1 cellular context compared by ENCODE assay signal in the genomic region with DNA sequence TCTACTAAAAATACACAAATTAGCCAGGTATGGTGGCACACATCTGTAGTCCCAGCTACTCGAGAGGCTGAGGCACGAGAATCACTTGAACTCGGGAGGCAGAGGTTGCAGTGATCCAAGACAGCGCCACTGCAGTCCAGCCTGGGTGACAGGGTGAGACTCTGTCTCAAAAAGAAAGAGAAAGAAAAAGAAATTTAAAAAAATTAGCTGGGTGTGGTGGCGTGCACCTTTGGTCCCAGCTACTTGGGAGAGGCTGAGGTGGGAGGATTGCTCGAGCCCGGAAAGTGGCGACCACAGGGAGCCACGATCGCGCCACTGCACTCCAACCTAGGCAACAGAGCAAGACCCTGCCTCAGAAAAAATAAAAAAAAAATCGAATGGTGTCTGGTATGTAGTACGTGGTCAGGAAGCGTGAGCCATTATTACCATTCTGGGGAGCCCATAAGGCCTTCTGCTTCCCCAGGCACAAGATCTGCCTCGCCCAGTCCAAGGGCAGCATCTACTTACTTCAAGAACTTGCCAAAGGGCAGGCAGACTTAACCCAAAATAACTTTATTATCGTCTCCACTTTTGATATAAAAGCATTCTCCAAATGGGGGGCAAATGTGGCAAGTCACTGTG.
TF ChIP-seq lines count a peak whose summit lies in the region.

No MANE protein-coding gene starts in this region.

TF ChIP-seq in GM12878, 131 proteins besides CTCF, POLR2A, EP300 and RAD21:
- TF ChIP-seq LARP7 (IDR thresholded peaks at IDR 0.05) (no peak), ZNF207 (IDR thresholded peaks at IDR 0.05; ENCODE audit: borderline replicate concordance) (no peak), NR2F1 (conservative IDR thresholded peaks at IDR 0.05) (no peak), POU2F2 (IDR thresholded peaks at IDR 0.05; ENCODE audit: borderline replicate concordance, low read depth, low read length) (no peak), SRF (IDR thresholded peaks at IDR 0.05; ENCODE audit: low read depth in 2 of 2, low read length in 2 of 2) (no peak), STAT3 (IDR thresholded peaks at IDR 0.05; ENCODE audit: low read depth, low read length) (no peak), SUZ12 (IDR thresholded peaks at IDR 0.05; ENCODE audit: unreplicated experiment) (no peak), CBX3 (IDR thresholded peaks at IDR 0.05; ENCODE audit: borderline replicate concordance, low read depth) (no peak), MTA2 (IDR thresholded peaks at IDR 0.05; ENCODE audit: low read depth) (no peak), CREB1 (IDR thresholded peaks at IDR 0.05; ENCODE audit: low read depth) (no peak), CBX5 (IDR thresholded peaks at IDR 0.05; ENCODE audit: low read depth) (no peak), GABPA (IDR thresholded peaks at IDR 0.05; ENCODE audit: low read depth) (no peak), RB1 (IDR thresholded peaks at IDR 0.05; ENCODE audit: borderline replicate concordance) (no peak)
- TF ChIP-seq, protein P1, sequence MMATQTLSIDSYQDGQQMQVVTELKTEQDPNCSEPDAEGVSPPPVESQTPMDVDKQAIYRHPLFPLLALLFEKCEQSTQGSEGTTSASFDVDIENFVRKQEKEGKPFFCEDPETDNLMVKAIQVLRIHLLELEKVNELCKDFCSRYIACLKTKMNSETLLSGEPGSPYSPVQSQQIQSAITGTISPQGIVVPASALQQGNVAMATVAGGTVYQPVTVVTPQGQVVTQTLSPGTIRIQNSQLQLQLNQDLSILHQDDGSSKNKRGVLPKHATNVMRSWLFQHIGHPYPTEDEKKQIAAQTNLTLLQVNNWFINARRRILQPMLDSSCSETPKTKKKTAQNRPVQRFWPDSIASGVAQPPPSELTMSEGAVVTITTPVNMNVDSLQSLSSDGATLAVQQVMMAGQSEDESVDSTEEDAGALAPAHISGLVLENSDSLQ (IDR thresholded peaks at IDR 0.05) = no peak
- TF ChIP-seq, protein P2, sequence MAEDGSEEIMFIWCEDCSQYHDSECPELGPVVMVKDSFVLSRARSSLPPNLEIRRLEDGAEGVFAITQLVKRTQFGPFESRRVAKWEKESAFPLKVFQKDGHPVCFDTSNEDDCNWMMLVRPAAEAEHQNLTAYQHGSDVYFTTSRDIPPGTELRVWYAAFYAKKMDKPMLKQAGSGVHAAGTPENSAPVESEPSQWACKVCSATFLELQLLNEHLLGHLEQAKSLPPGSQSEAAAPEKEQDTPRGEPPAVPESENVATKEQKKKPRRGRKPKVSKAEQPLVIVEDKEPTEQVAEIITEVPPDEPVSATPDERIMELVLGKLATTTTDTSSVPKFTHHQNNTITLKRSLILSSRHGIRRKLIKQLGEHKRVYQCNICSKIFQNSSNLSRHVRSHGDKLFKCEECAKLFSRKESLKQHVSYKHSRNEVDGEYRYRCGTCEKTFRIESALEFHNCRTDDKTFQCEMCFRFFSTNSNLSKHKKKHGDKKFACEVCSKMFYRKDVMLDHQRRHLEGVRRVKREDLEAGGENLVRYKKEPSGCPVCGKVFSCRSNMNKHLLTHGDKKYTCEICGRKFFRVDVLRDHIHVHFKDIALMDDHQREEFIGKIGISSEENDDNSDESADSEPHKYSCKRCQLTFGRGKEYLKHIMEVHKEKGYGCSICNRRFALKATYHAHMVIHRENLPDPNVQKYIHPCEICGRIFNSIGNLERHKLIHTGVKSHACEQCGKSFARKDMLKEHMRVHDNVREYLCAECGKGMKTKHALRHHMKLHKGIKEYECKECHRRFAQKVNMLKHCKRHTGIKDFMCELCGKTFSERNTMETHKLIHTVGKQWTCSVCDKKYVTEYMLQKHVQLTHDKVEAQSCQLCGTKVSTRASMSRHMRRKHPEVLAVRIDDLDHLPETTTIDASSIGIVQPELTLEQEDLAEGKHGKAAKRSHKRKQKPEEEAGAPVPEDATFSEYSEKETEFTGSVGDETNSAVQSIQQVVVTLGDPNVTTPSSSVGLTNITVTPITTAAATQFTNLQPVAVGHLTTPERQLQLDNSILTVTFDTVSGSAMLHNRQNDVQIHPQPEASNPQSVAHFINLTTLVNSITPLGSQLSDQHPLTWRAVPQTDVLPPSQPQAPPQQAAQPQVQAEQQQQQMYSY (CRISPR knock-in tag; IDR thresholded peaks at IDR 0.05) = no peak
- TF ChIP-seq, protein P3, sequence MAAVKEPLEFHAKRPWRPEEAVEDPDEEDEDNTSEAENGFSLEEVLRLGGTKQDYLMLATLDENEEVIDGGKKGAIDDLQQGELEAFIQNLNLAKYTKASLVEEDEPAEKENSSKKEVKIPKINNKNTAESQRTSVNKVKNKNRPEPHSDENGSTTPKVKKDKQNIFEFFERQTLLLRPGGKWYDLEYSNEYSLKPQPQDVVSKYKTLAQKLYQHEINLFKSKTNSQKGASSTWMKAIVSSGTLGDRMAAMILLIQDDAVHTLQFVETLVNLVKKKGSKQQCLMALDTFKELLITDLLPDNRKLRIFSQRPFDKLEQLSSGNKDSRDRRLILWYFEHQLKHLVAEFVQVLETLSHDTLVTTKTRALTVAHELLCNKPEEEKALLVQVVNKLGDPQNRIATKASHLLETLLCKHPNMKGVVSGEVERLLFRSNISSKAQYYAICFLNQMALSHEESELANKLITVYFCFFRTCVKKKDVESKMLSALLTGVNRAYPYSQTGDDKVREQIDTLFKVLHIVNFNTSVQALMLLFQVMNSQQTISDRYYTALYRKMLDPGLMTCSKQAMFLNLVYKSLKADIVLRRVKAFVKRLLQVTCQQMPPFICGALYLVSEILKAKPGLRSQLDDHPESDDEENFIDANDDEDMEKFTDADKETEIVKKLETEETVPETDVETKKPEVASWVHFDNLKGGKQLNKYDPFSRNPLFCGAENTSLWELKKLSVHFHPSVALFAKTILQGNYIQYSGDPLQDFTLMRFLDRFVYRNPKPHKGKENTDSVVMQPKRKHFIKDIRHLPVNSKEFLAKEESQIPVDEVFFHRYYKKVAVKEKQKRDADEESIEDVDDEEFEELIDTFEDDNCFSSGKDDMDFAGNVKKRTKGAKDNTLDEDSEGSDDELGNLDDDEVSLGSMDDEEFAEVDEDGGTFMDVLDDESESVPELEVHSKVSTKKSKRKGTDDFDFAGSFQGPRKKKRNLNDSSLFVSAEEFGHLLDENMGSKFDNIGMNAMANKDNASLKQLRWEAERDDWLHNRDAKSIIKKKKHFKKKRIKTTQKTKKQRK (IDR thresholded peaks at IDR 0.05; ENCODE audit: low read depth, low read length) = no peak
- TF ChIP-seq, protein P4, sequence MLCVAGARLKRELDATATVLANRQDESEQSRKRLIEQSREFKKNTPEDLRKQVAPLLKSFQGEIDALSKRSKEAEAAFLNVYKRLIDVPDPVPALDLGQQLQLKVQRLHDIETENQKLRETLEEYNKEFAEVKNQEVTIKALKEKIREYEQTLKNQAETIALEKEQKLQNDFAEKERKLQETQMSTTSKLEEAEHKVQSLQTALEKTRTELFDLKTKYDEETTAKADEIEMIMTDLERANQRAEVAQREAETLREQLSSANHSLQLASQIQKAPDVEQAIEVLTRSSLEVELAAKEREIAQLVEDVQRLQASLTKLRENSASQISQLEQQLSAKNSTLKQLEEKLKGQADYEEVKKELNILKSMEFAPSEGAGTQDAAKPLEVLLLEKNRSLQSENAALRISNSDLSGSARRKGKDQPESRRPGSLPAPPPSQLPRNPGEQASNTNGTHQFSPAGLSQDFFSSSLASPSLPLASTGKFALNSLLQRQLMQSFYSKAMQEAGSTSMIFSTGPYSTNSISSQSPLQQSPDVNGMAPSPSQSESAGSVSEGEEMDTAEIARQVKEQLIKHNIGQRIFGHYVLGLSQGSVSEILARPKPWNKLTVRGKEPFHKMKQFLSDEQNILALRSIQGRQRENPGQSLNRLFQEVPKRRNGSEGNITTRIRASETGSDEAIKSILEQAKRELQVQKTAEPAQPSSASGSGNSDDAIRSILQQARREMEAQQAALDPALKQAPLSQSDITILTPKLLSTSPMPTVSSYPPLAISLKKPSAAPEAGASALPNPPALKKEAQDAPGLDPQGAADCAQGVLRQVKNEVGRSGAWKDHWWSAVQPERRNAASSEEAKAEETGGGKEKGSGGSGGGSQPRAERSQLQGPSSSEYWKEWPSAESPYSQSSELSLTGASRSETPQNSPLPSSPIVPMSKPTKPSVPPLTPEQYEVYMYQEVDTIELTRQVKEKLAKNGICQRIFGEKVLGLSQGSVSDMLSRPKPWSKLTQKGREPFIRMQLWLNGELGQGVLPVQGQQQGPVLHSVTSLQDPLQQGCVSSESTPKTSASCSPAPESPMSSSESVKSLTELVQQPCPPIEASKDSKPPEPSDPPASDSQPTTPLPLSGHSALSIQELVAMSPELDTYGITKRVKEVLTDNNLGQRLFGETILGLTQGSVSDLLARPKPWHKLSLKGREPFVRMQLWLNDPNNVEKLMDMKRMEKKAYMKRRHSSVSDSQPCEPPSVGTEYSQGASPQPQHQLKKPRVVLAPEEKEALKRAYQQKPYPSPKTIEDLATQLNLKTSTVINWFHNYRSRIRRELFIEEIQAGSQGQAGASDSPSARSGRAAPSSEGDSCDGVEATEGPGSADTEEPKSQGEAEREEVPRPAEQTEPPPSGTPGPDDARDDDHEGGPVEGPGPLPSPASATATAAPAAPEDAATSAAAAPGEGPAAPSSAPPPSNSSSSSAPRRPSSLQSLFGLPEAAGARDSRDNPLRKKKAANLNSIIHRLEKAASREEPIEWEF (IDR thresholded peaks at IDR 0.05; ENCODE audit: insufficient replicate concordance, low read depth, low read length) = no peak
